23 cellular contexts compared by ENCODE assay signal in genomic region chr7:158648168-158648567, GRCh38.
"Had no signal": no experiment of that assay in that cellular context is flagged by ENCODE, and none has a peak within 500 bp of the region (broad histone marks: within the 10 kb centered on the region; RNA-seq: fewer than 3 reads in every experiment).

No MANE protein-coding gene starts in this region.

- H3K9me3 ChIP-seq: gastrocnemius medialis, lower lobe of right lung, ovary, psoas muscle, sigmoid colon, thoracic aorta, tibial nerve, upper lobe of left lung had no signal

- H3K4me1 ChIP-seq: gastrocnemius medialis, lower lobe of right lung, psoas muscle, upper lobe of left lung had no signal

- ATAC-seq: effector memory CD8-positive, alpha-beta T cell; gastrocnemius medialis; left ventricle myocardium superior; lower lobe of right lung; naive thymus-derived CD8-positive, alpha-beta T cell; psoas muscle; right cardiac atrium; stimulated activated effector memory CD8-positive, alpha-beta T cell treated with anti-CD3 and anti-CD28 coated beads, Interleukin-12 subunit alpha, Interleukin-12 subunit beta, amount 100 ng/mL, for 72 hours had no signal

- H3K27me3 Mint-ChIP-seq: effector memory CD8-positive, alpha-beta T cell; naive thymus-derived CD8-positive, alpha-beta T cell had no signal

- H3K4me1 Mint-ChIP-seq: naive thymus-derived CD8-positive, alpha-beta T cell had no signal

- H3K27ac ChIP-seq: lower lobe of right lung, ovary, psoas muscle, thoracic aorta, upper lobe of left lung had no signal

- H3K27me3 ChIP-seq: gastrocnemius medialis, ovary, sigmoid colon, tibial nerve, upper lobe of left lung had no signal

- H3K27ac Mint-ChIP-seq: naive thymus-derived CD8-positive, alpha-beta T cell; nephron progenitor cell; stimulated activated effector memory CD8-positive, alpha-beta T cell treated with anti-CD3 and anti-CD28 coated beads, Interleukin-12 subunit alpha, Interleukin-12 subunit beta, amount 100 ng/mL, for 72 hours had no signal

- H3K9me3 Mint-ChIP-seq: effector memory CD8-positive, alpha-beta T cell; nephron progenitor cell; stimulated activated effector memory CD8-positive, alpha-beta T cell treated with anti-CD3 and anti-CD28 coated beads, Interleukin-12 subunit alpha, Interleukin-12 subunit beta, amount 100 ng/mL, for 72 hours had no signal

- H3K4me3 Mint-ChIP-seq: effector memory CD8-positive, alpha-beta T cell; naive thymus-derived CD8-positive, alpha-beta T cell; nephron progenitor cell; stimulated activated effector memory CD8-positive, alpha-beta T cell treated with anti-CD3 and anti-CD28 coated beads, Interleukin-12 subunit alpha, Interleukin-12 subunit beta, amount 100 ng/mL, for 72 hours had no signal

- H3K4me3 ChIP-seq: coronary artery, gastrocnemius medialis, lower lobe of right lung, ovary, psoas muscle, sigmoid colon, thoracic aorta, tibial nerve, upper lobe of left lung had no signal

- FAIRE-seq: endometrium, urothelium cell line had no signal

- DNase-seq: effector memory CD8-positive, alpha-beta T cell; gastrocnemius medialis; head of caudate nucleus; left ventricle myocardium superior; lower lobe of right lung; naive thymus-derived CD8-positive, alpha-beta T cell; nephron progenitor cell; nucleus accumbens; ovary; posterior cingulate gyrus; psoas muscle; right cardiac atrium; sigmoid colon; stimulated activated CD4-positive, alpha-beta T cell treated with anti-CD3 and anti-CD28 coated beads, Interleukin-2, amount 100 ng/mL, for 24 hours; stimulated activated CD4-positive, alpha-beta T cell treated with anti-CD3 and anti-CD28 coated beads, Interleukin-4, amount 100 ng/mL, for 24 hours; stimulated activated naive CD4-positive, alpha-beta T cell treated with Interleukin-2 at 50 U/mL for 16 hours; upper lobe of left lung had no signal

- H3K36me3 ChIP-seq: ovary, thoracic aorta had no signal
